8 cellular contexts compared by ENCODE assay signal in genomic region chr21:42337830-42338729, GRCh38. TPM values are rescaled to one million over a fixed set of nuclear protein-coding genes. Genes with fewer than 3 reads are reported as not detected.
DNase-seq lines count a peak whose midpoint lies in the region; ATAC-seq and TF ChIP-seq lines count a peak whose summit lies in the region.

No MANE protein-coding gene starts in this region.

- H3K27ac ChIP-seq in esophagus (ENCODE audit: low read depth in 2 of 2, low read length in 1 of 2), result peak overlapping the region; percentile 35 to 50

- peak; percentile 83 to 100 (median 99) for ATAC-seq in natural killer cell
- peak; percentile 98 for ATAC-seq in stimulated activated naive B cell treated with anti-CD40 and anti-IgM and Interleukin-4, amounts not matched to agents 10 μg/mL and 1 μg/mL and 100 μg/mL, for 72 hours (replicated peaks)

- no peak overlapping the region for H3K27ac Mint-ChIP-seq in natural killer cell
- H3K27ac Mint-ChIP-seq in stimulated activated naive B cell treated with anti-CD40 and anti-IgM and Interleukin-4, amounts not matched to agents 10 μg/mL and 1 μg/mL and 100 μg/mL, for 72 hours, result no peak overlapping the region

- H3K4me3 ChIP-seq in NT2/D1 (ENCODE audit: insufficient read length, low read depth), result no peak overlapping the region
- no peak overlapping the region for H3K4me3 ChIP-seq in esophagus (ENCODE audit: low read depth in 1 of 2, low read length in 2 of 2)

- DNase-seq in CD1c-positive myeloid dendritic cell (ENCODE audit: extremely low spot score), result peak; percentile 83
- DNase-seq in HUDEP-2 (lab: John Stamatoyannopoulos, UW; ENCODE audit: unreplicated experiment in 76 of 76), result peak in 58 of 76 experiments; percentile 6 to 72 (median 46)
- DNase-seq in NT2/D1 (ENCODE audit: low read depth, low spot score), result peak; percentile 88
- peak; percentile 86 for DNase-seq in activated T-cell treated with anti-CD3 and anti-CD28 coated beads for 1 hour (ENCODE audit: low read depth)
- DNase-seq in natural killer cell, result peak; percentile 71
- DNase-seq in stimulated activated naive B cell treated with anti-CD40 and anti-IgM and Interleukin-4, amounts not matched to agents 10 μg/mL and 1 μg/mL and 100 μg/mL, for 72 hours, result peak; percentile 70
- DNase-seq in foreskin melanocyte, result no peak

- peaks cover 6 to 8% of the 10 kb centered on the region in 2 donors for H3K4me1 Mint-ChIP-seq in natural killer cell
- H3K4me1 Mint-ChIP-seq in stimulated activated naive B cell treated with anti-CD40 and anti-IgM and Interleukin-4, amounts not matched to agents 10 μg/mL and 1 μg/mL and 100 μg/mL, for 72 hours, result peaks cover 10 to 12% of the 10 kb centered on the region in 2 donors

- WGBS in esophagus, 2 donors, result 29 to 40% methylated on average over 23 of the region's 23 CpGs

- no peaks in the 10 kb centered on the region for H3K27me3 ChIP-seq in NT2/D1 (ENCODE audit: insufficient read depth, insufficient read length)
- H3K27me3 ChIP-seq in esophagus (ENCODE audit: control insufficient read depth in 1 of 2, insufficient read depth in 2 of 2, low read length in 2 of 2), result no peaks in the 10 kb centered on the region

- H3K9me3 ChIP-seq in NT2/D1 (ENCODE audit: insufficient read depth, low read length), result no peaks in the 10 kb centered on the region
- no peaks in the 10 kb centered on the region for H3K9me3 ChIP-seq in esophagus (ENCODE audit: control insufficient read depth in 2 of 2, insufficient read depth in 1 of 2, low read depth in 1 of 2, low read length in 1 of 2)

- no peaks in the 10 kb centered on the region for H3K36me3 Mint-ChIP-seq in natural killer cell
- H3K36me3 Mint-ChIP-seq in stimulated activated naive B cell treated with anti-CD40 and anti-IgM and Interleukin-4, amounts not matched to agents 10 μg/mL and 1 μg/mL and 100 μg/mL, for 72 hours, result no peaks in the 10 kb centered on the region

- peaks cover 19 to 58% of the 10 kb centered on the region in 2 donors for H3K27me3 Mint-ChIP-seq in natural killer cell (ENCODE audit: low read depth in 2 of 2)
- H3K27me3 Mint-ChIP-seq in stimulated activated naive B cell treated with anti-CD40 and anti-IgM and Interleukin-4, amounts not matched to agents 10 μg/mL and 1 μg/mL and 100 μg/mL, for 72 hours, result peaks cover 10 to 24% of the 10 kb centered on the region in 2 donors

- intact Hi-C loops in natural killer cell (cut with micrococcal nuclease), result loop anchor here (1.0 to 10.0 kb wide), 2 partner anchors 112 to 187 kb away; no protein-coding TSS in a partner anchor

- no peaks in the 10 kb centered on the region for H3K36me3 ChIP-seq in NT2/D1 (ENCODE audit: insufficient read depth, insufficient read length, low read length)
- H3K36me3 ChIP-seq in esophagus (ENCODE audit: control insufficient read depth in 2 of 2, insufficient read depth in 2 of 2, low read length in 1 of 2), result no peaks in the 10 kb centered on the region

- no peaks in the 10 kb centered on the region for H3K9me3 Mint-ChIP-seq in natural killer cell
- no peaks in the 10 kb centered on the region for H3K9me3 Mint-ChIP-seq in stimulated activated naive B cell treated with anti-CD40 and anti-IgM and Interleukin-4, amounts not matched to agents 10 μg/mL and 1 μg/mL and 100 μg/mL, for 72 hours

- TF ChIP-seq CTCF in natural killer cell (IDR thresholded peaks at IDR 0.05), result peak; percentile 70

- no peak overlapping the region for H3K4me3 Mint-ChIP-seq in natural killer cell
- H3K4me3 Mint-ChIP-seq in stimulated activated naive B cell treated with anti-CD40 and anti-IgM and Interleukin-4, amounts not matched to agents 10 μg/mL and 1 μg/mL and 100 μg/mL, for 72 hours, result peak overlapping the region in 1 of 2 donors; percentile 25

- peak overlapping the region; percentile 51 for H3K9ac ChIP-seq in NT2/D1 (ENCODE audit: insufficient read length, low read depth)

- H3K4me1 ChIP-seq in NT2/D1 (ENCODE audit: insufficient read depth, insufficient read length), result peaks cover 9% of the 10 kb centered on the region
- peaks cover 6 to 8% of the 10 kb centered on the region in 2 donors for H3K4me1 ChIP-seq in esophagus (ENCODE audit: control insufficient read depth in 2 of 2, insufficient read depth in 2 of 2, low read length in 1 of 2)

RNA-seq across cellular contexts. Expression of gene TFF2, which starts 12.7 kb away (rescaled TPM):
- polyA plus RNA-seq in esophagus, result 1 to 10 TPM in 1 of 2 donors, under 1 TPM in 1; 0.13 to 2.3 TPM
- not detected for total RNA-seq in natural killer cell

RNA-seq across cellular contexts. Expression of gene TFF3, which starts 22.9 kb away (rescaled TPM):
- 1 to 10 TPM; 2.3 to 8.6 TPM for polyA plus RNA-seq in esophagus
- not detected for total RNA-seq in natural killer cell

RNA-seq across cellular contexts. Expression of gene TFF1, which starts 28.3 kb away (rescaled TPM):
- 1 to 10 TPM in 1 of 2 donors, under 1 TPM in 1; 0.42 to 9.7 TPM for polyA plus RNA-seq in esophagus
- not detected for total RNA-seq in natural killer cell

RNA-seq across cellular contexts. Expression of gene TMPRSS3, which starts 57.8 kb away (rescaled TPM):
- polyA plus RNA-seq in esophagus, result under 1 TPM; 0.06 to 0.08 TPM
- total RNA-seq in natural killer cell, result under 1 TPM in 1 of 3 donors, not detected in 2; 0.25 TPM
